8 cellular contexts compared by ENCODE assay signal in genomic region chrX:153972368-153973126, GRCh38. TPM values are rescaled to one million over a fixed set of nuclear protein-coding genes. Genes with fewer than 3 reads are reported as not detected.
DNase-seq lines count a peak whose midpoint lies in the region; ATAC-seq and TF ChIP-seq lines count a peak whose summit lies in the region.

A gene with protein sequence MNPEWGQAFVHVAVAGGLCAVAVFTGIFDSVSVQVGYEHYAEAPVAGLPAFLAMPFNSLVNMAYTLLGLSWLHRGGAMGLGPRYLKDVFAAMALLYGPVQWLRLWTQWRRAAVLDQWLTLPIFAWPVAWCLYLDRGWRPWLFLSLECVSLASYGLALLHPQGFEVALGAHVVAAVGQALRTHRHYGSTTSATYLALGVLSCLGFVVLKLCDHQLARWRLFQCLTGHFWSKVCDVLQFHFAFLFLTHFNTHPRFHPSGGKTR (plus strand): TSS chrX:153972754. CDS start chrX:153982063, 9,309 bp downstream.

- H3K36me3 ChIP-seq in HAP-1 (replicated peaks), result peaks cover 28% of the 10 kb centered on the region
- H3K36me3 ChIP-seq in RWPE2 (ENCODE audit: low read depth), result peaks cover 21% of the 10 kb centered on the region

- peaks cover under 1% of the 10 kb centered on the region for H3K27me3 Mint-ChIP-seq in nephron (ENCODE audit: low read depth)

- peak within 1 kb of the TSS; percentile 99 to 100 (median 100) for H3K27ac Mint-ChIP-seq in nephron

- H3K36me3 Mint-ChIP-seq in nephron (ENCODE audit: low read depth), result peaks cover 2% of the 10 kb centered on the region

- H3K27me3 ChIP-seq in HAP-1 (ENCODE audit: low read depth) (no peaks in the 10 kb centered on the region), RWPE2 (ENCODE audit: insufficient read depth, poor library complexity, severe bottlenecking) (no peaks in the 10 kb centered on the region)

- in situ Hi-C loops in HAP-1 (cut with MboI; ENCODE audit: low sequenced_read_pairs), result no loop called here

- H3K27ac ChIP-seq in RWPE2 (ENCODE audit: poor library complexity, severe bottlenecking), result peak within 1 kb of the TSS; percentile 92

- peak; percentile 33 for ATAC-seq in RWPE2 (ENCODE audit: low read depth)
- peak; percentile 58 for ATAC-seq in stimulated activated naive CD8-positive, alpha-beta T cell treated with anti-CD3 and anti-CD28 coated beads, Interleukin-15, Interleukin-2, amounts not matched to agents 100 U/mL and 50 U/mL, for 24 hours

- H3K4me1 Mint-ChIP-seq in nephron, result peaks cover 48% of the 10 kb centered on the region

- TF ChIP-seq CTCF in RWPE2 (IDR thresholded peaks at IDR 0.05; ENCODE audit: poor library complexity, severe bottlenecking) (no peak), fibroblast of pulmonary artery (IDR thresholded peaks at IDR 0.05; ENCODE audit: low read length, missing control alignments) (no peak), nephron (IDR thresholded peaks at IDR 0.05; ENCODE audit: unreplicated experiment in 3 of 3) (no peak)

- no peaks in the 10 kb centered on the region for H3K9me3 ChIP-seq in HAP-1
- no peaks in the 10 kb centered on the region for H3K9me3 ChIP-seq in RWPE2 (ENCODE audit: severe bottlenecking)

- H3K4me3 ChIP-seq in HAP-1 (peak within 1 kb of the TSS; percentile 99), RWPE2 (ENCODE audit: severe bottlenecking) (peak within 1 kb of the TSS; percentile 88), fibroblast of pulmonary artery (replicated peaks; ENCODE audit: low read depth, low read length) (peak within 1 kb of the TSS; percentile 89)

- H3K4me3 Mint-ChIP-seq in nephron, result peak within 1 kb of the TSS; percentile 96 to 100 (median 100)

- DNase-seq in ELR (ENCODE audit: low read depth), result peak; percentile 93
- DNase-seq in HAP-1 (ENCODE audit: low spot score in 2 of 2), result peak; percentile 96
- peak; percentile 93 for DNase-seq in M059J (ENCODE audit: low read depth)
- peak; percentile 76 for DNase-seq in RWPE2 (ENCODE audit: low spot score)
- DNase-seq in activated effector memory CD4-positive, alpha-beta T cell treated with Interleukin-2 at 50 U/mL for 16 hours, result peak; percentile 76
- DNase-seq in fibroblast of pulmonary artery (ENCODE audit: low read depth), result peak; percentile 85
- peak; percentile 87 for DNase-seq in stimulated activated naive CD8-positive, alpha-beta T cell treated with anti-CD3 and anti-CD28 coated beads, Interleukin-15, Interleukin-2, amounts not matched to agents 100 U/mL and 50 U/mL, for 24 hours

- H3K4me1 ChIP-seq in HAP-1 (peaks cover 20% of the 10 kb centered on the region), RWPE2 (ENCODE audit: insufficient read depth, poor library complexity, severe bottlenecking) (no peaks in the 10 kb centered on the region)

- no peaks in the 10 kb centered on the region for H3K9me3 Mint-ChIP-seq in nephron

RNA-seq across cellular contexts. Expression of the gene that starts here (rescaled TPM):
- total RNA-seq in M059J (2014; rRNA removed; shearing (Covaris generic)), result 8.1 and 10.3 TPM in 2 replicates

Comparison
In these comparisons a context has a peak if more than half of its experiments do, and no peak if none do; other contexts are left out.
1. Peak in every context shown above with its lines: DNase-seq, ATAC-seq, H3K4me3 ChIP-seq and H3K27ac ChIP-seq.